ENCODE assay signal across 11 cellular contexts in the genomic region with DNA sequence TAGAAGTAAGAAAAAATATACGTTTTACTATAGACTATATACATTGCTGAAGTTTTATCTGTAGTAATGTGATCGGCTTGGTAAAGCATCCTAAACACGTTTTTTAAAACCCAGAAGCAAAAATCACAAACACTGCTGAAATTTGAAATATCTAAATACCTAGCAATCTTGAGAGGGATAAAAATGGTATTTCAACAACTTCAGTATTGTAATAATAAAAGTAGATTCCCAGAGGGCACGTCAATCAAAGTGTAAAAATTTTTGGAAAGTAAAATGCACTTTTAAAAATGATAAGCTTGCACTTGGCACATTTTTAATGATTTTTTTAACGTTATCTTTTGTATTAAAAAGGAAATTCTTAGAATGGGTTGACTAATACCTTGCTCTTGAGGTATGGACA. TPM values are rescaled to one million over a fixed set of nuclear protein-coding genes. Genes with fewer than 3 reads are reported as not detected.
DNase-seq lines count a peak whose midpoint lies in the region; ATAC-seq and TF ChIP-seq lines count a peak whose summit lies in the region.
"Had no signal": no experiment of that assay in that cellular context is flagged by ENCODE, and none has a peak within 500 bp of the region (broad histone marks: within the 10 kb centered on the region; RNA-seq: fewer than 3 reads in every experiment).

No MANE protein-coding gene starts in this region.

- peak overlapping the region; percentile 100 for H3K4me3 ChIP-seq in suprapubic skin

- H3K27ac ChIP-seq in suprapubic skin: no peak overlapping the region

- intact Hi-C loops in activated naive CD4-positive, alpha-beta T cell treated with anti-CD3 and anti-CD28 coated beads for 36 hours (cut with micrococcal nuclease): loop anchor here (5.0 kb wide), 1 partner anchor 395 kb away; the partner anchor contains the start of gene ANAPC1
- intact Hi-C loops in activated B cell treated with CpG ODN at 0.5 μM for 24 hours (cut with micrococcal nuclease): loop anchor here (5.0 to 10.0 kb wide), 3 partner anchors 305 to 1602 kb away; partner anchors contain the start of genes BUB1, CHCHD5 and SLC20A1

- H3K27ac Mint-ChIP-seq in activated naive CD4-positive, alpha-beta T cell treated with anti-CD3 and anti-CD28 coated beads for 36 hours: no peak overlapping the region
- H3K27ac Mint-ChIP-seq in activated naive CD4-positive, alpha-beta T cell treated with anti-CD3 and anti-CD28 coated beads, Interleukin-2, amount 50 U/mL, for 72 hours: no peak overlapping the region
- H3K27ac Mint-ChIP-seq in activated B cell treated with CpG ODN at 0.5 μM for 24 hours (peak overlapping the region; percentile 77), immature natural killer cell (peak overlapping the region in 5 of 6 donors; percentile 78 to 96 (median 92)), chondrocyte (ENCODE audit: unreplicated experiment) (no peak overlapping the region)

- no peaks in the 10 kb centered on the region for H3K9me3 Mint-ChIP-seq in activated naive CD4-positive, alpha-beta T cell treated with anti-CD3 and anti-CD28 coated beads for 36 hours
- H3K9me3 Mint-ChIP-seq in activated naive CD4-positive, alpha-beta T cell treated with anti-CD3 and anti-CD28 coated beads, Interleukin-2, amount 50 U/mL, for 72 hours: no peaks in the 10 kb centered on the region
- no peaks in the 10 kb centered on the region for H3K9me3 Mint-ChIP-seq in activated B cell treated with CpG ODN at 0.5 μM for 24 hours
- H3K9me3 Mint-ChIP-seq in immature natural killer cell: no peaks in the 10 kb centered on the region
- no peaks in the 10 kb centered on the region for H3K9me3 Mint-ChIP-seq in chondrocyte (ENCODE audit: low read depth)
- H3K9me3 Mint-ChIP-seq: HFFc6 had no signal

- no peak for TF ChIP-seq EP300 in suprapubic skin (IDR thresholded peaks at IDR 0.05)

- DNase-seq in activated naive CD4-positive, alpha-beta T cell treated with anti-CD3 and anti-CD28 coated beads for 36 hours: no peak
- no peak for DNase-seq in activated naive CD4-positive, alpha-beta T cell treated with anti-CD3 and anti-CD28 coated beads, Interleukin-2, amount 50 U/mL, for 72 hours (ENCODE audit: low spot score in 2 of 2)
- DNase-seq in activated B cell treated with CpG ODN at 0.5 μM for 24 hours (no peak), immature natural killer cell (no peak), suprapubic skin (ENCODE audit: low spot score in 2 of 2) (no peak), chondrocyte (ENCODE audit: low spot score) (no peak), GM13977 (ENCODE audit: low spot score) (no peak), DMS 273 (lab: John Stamatoyannopoulos, UW; ENCODE audit: unreplicated experiment) (no peak)
- DNase-seq: NCI-H524, substantia nigra had no signal

- in situ Hi-C loops in GM13977 (cut with MboI; ENCODE audit: low pct_unique_long_range_greater_than_20kb, low sequenced_read_pairs, unreplicated experiment): no loop called here

- H3K9me3 ChIP-seq in suprapubic skin: no peaks in the 10 kb centered on the region

- peaks cover 1% of the 10 kb centered on the region for H3K36me3 Mint-ChIP-seq in activated naive CD4-positive, alpha-beta T cell treated with anti-CD3 and anti-CD28 coated beads for 36 hours (ENCODE audit: low read depth)
- H3K36me3 Mint-ChIP-seq in activated naive CD4-positive, alpha-beta T cell treated with anti-CD3 and anti-CD28 coated beads, Interleukin-2, amount 50 U/mL, for 72 hours: no peaks in the 10 kb centered on the region
- H3K36me3 Mint-ChIP-seq in activated B cell treated with CpG ODN at 0.5 μM for 24 hours (ENCODE audit: low read depth) (peaks cover 3% of the 10 kb centered on the region), immature natural killer cell (no peaks in the 10 kb centered on the region), chondrocyte (ENCODE audit: low read depth) (no peaks in the 10 kb centered on the region)

- peaks cover 21% of the 10 kb centered on the region for H3K4me1 ChIP-seq in suprapubic skin

- CTCF ChIA-PET in activated naive CD4-positive, alpha-beta T cell treated with anti-CD3 and anti-CD28 coated beads for 36 hours (lab: Charles Lee): interaction anchor here (0.6 to 1.6 kb wide), 4 partner anchors 18 to 155 kb away, joined by 3 to 5 read pairs (median 4); no protein-coding TSS in a partner anchor
- CTCF ChIA-PET in activated B cell treated with CpG ODN at 0.5 μM for 24 hours (lab: Charles Lee): interaction anchor here (1.3 kb wide), 1 partner anchor 22 kb away, joined by 3 read pairs; the partner anchor contains the start of gene ZC3H8

- ATAC-seq in activated naive CD4-positive, alpha-beta T cell treated with anti-CD3 and anti-CD28 coated beads, Interleukin-2, amount 50 U/mL, for 72 hours: no peak
- no peak for ATAC-seq in activated B cell treated with CpG ODN at 0.5 μM for 24 hours (ENCODE audit: low read depth)

- peaks cover 34% of the 10 kb centered on the region for H3K4me1 Mint-ChIP-seq in activated naive CD4-positive, alpha-beta T cell treated with anti-CD3 and anti-CD28 coated beads for 36 hours (ENCODE audit: low read depth)
- H3K4me1 Mint-ChIP-seq in activated B cell treated with CpG ODN at 0.5 μM for 24 hours (peaks cover 17% of the 10 kb centered on the region), immature natural killer cell (peaks cover 11 to 20% of the 10 kb centered on the region in 2 donors), chondrocyte (ENCODE audit: low read depth) (peaks cover 11% of the 10 kb centered on the region)

- 49% methylated on average over 5 of the region's 5 CpGs for WGBS in suprapubic skin

- TF ChIP-seq POLR2A in suprapubic skin (IDR thresholded peaks at IDR 0.05): no peak

- POLR2A ChIA-PET in activated B cell treated with CpG ODN at 0.5 μM for 24 hours (lab: Charles Lee): interaction anchor here (0.7 to 1.1 kb wide), 4 partner anchors 22 to 449 kb away, joined by 3 to 6 read pairs (median 4); partner anchors contain the start of gene ZC3H8

- no peaks in the 10 kb centered on the region for H3K27me3 Mint-ChIP-seq in activated naive CD4-positive, alpha-beta T cell treated with anti-CD3 and anti-CD28 coated beads for 36 hours (ENCODE audit: low read depth)
- H3K27me3 Mint-ChIP-seq in activated B cell treated with CpG ODN at 0.5 μM for 24 hours: no peaks in the 10 kb centered on the region
- H3K27me3 Mint-ChIP-seq in immature natural killer cell (ENCODE audit: low read depth in 3 of 3): peaks cover 14 to 19% (median 16%) of the 10 kb centered on the region in 3 donors
- no peaks in the 10 kb centered on the region for H3K27me3 Mint-ChIP-seq in chondrocyte (ENCODE audit: low read depth)

- H3K36me3 ChIP-seq in suprapubic skin: no peaks in the 10 kb centered on the region

- TF ChIP-seq CTCF in activated B cell treated with CpG ODN at 0.5 μM for 24 hours (IDR thresholded peaks at IDR 0.05) (no peak), suprapubic skin (IDR thresholded peaks at IDR 0.05) (no peak), chondrocyte (IDR thresholded peaks at IDR 0.05) (no peak), GM13977 (IDR thresholded peaks at IDR 0.05; ENCODE audit: extremely low read depth, insufficient read depth, missing control alignments) (no peak)

- H3K27me3 ChIP-seq in suprapubic skin: no peaks in the 10 kb centered on the region

- H3K4me3 Mint-ChIP-seq in activated naive CD4-positive, alpha-beta T cell treated with anti-CD3 and anti-CD28 coated beads for 36 hours: peak overlapping the region; percentile 76
- H3K4me3 Mint-ChIP-seq in activated B cell treated with CpG ODN at 0.5 μM for 24 hours (no peak overlapping the region), immature natural killer cell (peak overlapping the region; percentile 39 to 95 (median 94)), chondrocyte (ENCODE audit: unreplicated experiment) (no peak overlapping the region)

RNA-seq across cellular contexts. Expression of gene ZC3H6, which starts 1.6 kb away (rescaled TPM):
- total RNA-seq in activated naive CD4-positive, alpha-beta T cell treated with anti-CD3 and anti-CD28 coated beads for 36 hours: 10 to 100 TPM; 18.5 to 18.7 TPM
- total RNA-seq in activated naive CD4-positive, alpha-beta T cell treated with anti-CD3 and anti-CD28 coated beads, Interleukin-2, amount 50 U/mL, for 72 hours: 10 to 100 TPM; 11.1 to 13.8 TPM
- total RNA-seq in activated B cell treated with CpG ODN at 0.5 μM for 24 hours: 7.0 and 7.3 TPM in 2 replicates
- 10 to 100 TPM in 1 of 3 donors, 1 to 10 TPM in 2; 2.4 to 11.3 (median 4.6) TPM for polyA plus RNA-seq in immature natural killer cell
- total RNA-seq in suprapubic skin: 10 to 100 TPM; 10.3 to 38.5 (median 14.3) TPM
- 6.6 to 9.4 TPM (median 8.6 TPM) in 3 replicates for total RNA-seq in chondrocyte

RNA-seq across cellular contexts. Expression of gene ZC3H8, which starts 22.1 kb away (rescaled TPM):
- 10 to 100 TPM; 15.5 to 18.7 TPM for total RNA-seq in activated naive CD4-positive, alpha-beta T cell treated with anti-CD3 and anti-CD28 coated beads for 36 hours
- 10 to 100 TPM; 23.7 to 44.1 TPM for total RNA-seq in activated naive CD4-positive, alpha-beta T cell treated with anti-CD3 and anti-CD28 coated beads, Interleukin-2, amount 50 U/mL, for 72 hours
- total RNA-seq in activated B cell treated with CpG ODN at 0.5 μM for 24 hours (17.2 and 25.7 TPM in 2 replicates), suprapubic skin (10 to 100 TPM; 10.1 to 65.9 (median 35.2) TPM), chondrocyte (3.9 to 6.4 TPM (median 5.6 TPM) in 3 replicates)
- polyA plus RNA-seq in immature natural killer cell: 10 to 100 TPM in 2 of 3 donors, 1 to 10 TPM in 1; 8.8 to 14.8 (median 14.4) TPM

Comparison
In these comparisons a context has a peak if more than half of its experiments do, and no peak if none do; other contexts are left out.
1. H3K27ac Mint-ChIP-seq: peak in activated B cell treated with CpG ODN at 0.5 μM for 24 hours (single experiment) and immature natural killer cell (5 of 6); none in activated naive CD4-positive, alpha-beta T cell treated with anti-CD3 and anti-CD28 coated beads for 36 hours (single experiment), activated naive CD4-positive, alpha-beta T cell treated with anti-CD3 and anti-CD28 coated beads, Interleukin-2, amount 50 U/mL, for 72 hours (0 of 2) and chondrocyte (single experiment).
2. H3K4me3 Mint-ChIP-seq: peak in activated naive CD4-positive, alpha-beta T cell treated with anti-CD3 and anti-CD28 coated beads for 36 hours (single experiment) and immature natural killer cell (5 of 5); none in activated B cell treated with CpG ODN at 0.5 μM for 24 hours (single experiment) and chondrocyte (single experiment).